9 cellular contexts compared by ENCODE assay signal in genomic region chr4:87462102-87462501, GRCh38.
"Had no signal": no experiment of that assay in that cellular context is flagged by ENCODE, and none has a peak within 500 bp of the region (broad histone marks: within the 10 kb centered on the region; RNA-seq: fewer than 3 reads in every experiment).

No MANE protein-coding gene starts in this region.

- H3K27ac ChIP-seq: KMS-11 had no signal

- FAIRE-seq: H1, H54, HTR-8/SVneo had no signal

- ATAC-seq: GM23338 had no signal

- DNase-seq: H9, HCEC 1CT, IMR-90, KBM-7 had no signal

- H3K4me3 ChIP-seq: GM23338 had no signal
